Comparison of ENCODE assay signal across 11 cellular contexts in genomic region chr10:47941379-47941778, GRCh38. TPM values are rescaled to one million over a fixed set of nuclear protein-coding genes. Genes with fewer than 3 reads are reported as not detected.
"Had no signal": no experiment of that assay in that cellular context is flagged by ENCODE, and none has a peak within 500 bp of the region (broad histone marks: within the 10 kb centered on the region; RNA-seq: fewer than 3 reads in every experiment).

No MANE protein-coding gene starts in this region.

RNA-seq across cellular contexts. Expression of gene NPY4R2, which starts 22.9 kb away (rescaled TPM):
- total RNA-seq: activated CD4-positive, alpha-beta T cell treated with anti-CD3 and anti-CD28 coated beads for 36 hours; activated CD4-positive, alpha-beta T cell treated with anti-CD3 and anti-CD28 coated beads, Interleukin-2, amount 10 ng/mL, durations not matched to agents 7 days and 5 days; activated CD8-positive, alpha-beta T cell treated with anti-CD3 and anti-CD28 coated beads, Interleukin-2, amount 10 ng/mL, durations not matched to agents 7 days and 5 days; activated naive CD8-positive, alpha-beta T cell treated with anti-CD3 and anti-CD28 coated beads, Interleukin-2, amount 10 ng/mL, durations not matched to agents 7 days and 5 days; activated T-helper 2 cell treated with anti-CD3 and anti-CD28 coated beads, Interferon-gamma antibody, Interleukin-2, Interleukin-4, amounts not matched to agents 10 μg/mL and 5 μg/mL and 100 μg/mL, durations not matched to agents 14 hours and 24 hours and 36 hours; ascending aorta; MCF 10A; WTC11 had no signal
- polyA plus RNA-seq: SK-N-SH had no signal

RNA-seq across cellular contexts. Expression of gene FAM25C, which starts 58.2 kb away (rescaled TPM):
- total RNA-seq: activated CD4-positive, alpha-beta T cell treated with anti-CD3 and anti-CD28 coated beads for 36 hours; activated CD4-positive, alpha-beta T cell treated with anti-CD3 and anti-CD28 coated beads, Interleukin-2, amount 10 ng/mL, durations not matched to agents 7 days and 5 days; activated CD8-positive, alpha-beta T cell treated with anti-CD3 and anti-CD28 coated beads, Interleukin-2, amount 10 ng/mL, durations not matched to agents 7 days and 5 days; activated naive CD8-positive, alpha-beta T cell treated with anti-CD3 and anti-CD28 coated beads, Interleukin-2, amount 10 ng/mL, durations not matched to agents 7 days and 5 days; activated T-helper 2 cell treated with anti-CD3 and anti-CD28 coated beads, Interferon-gamma antibody, Interleukin-2, Interleukin-4, amounts not matched to agents 10 μg/mL and 5 μg/mL and 100 μg/mL, durations not matched to agents 14 hours and 24 hours and 36 hours; ascending aorta; MCF 10A; SJSA1; WTC11 had no signal
- polyA plus RNA-seq: adipose tissue, SK-N-SH had no signal
